1 cellular context compared by ENCODE assay signal in the genomic region with DNA sequence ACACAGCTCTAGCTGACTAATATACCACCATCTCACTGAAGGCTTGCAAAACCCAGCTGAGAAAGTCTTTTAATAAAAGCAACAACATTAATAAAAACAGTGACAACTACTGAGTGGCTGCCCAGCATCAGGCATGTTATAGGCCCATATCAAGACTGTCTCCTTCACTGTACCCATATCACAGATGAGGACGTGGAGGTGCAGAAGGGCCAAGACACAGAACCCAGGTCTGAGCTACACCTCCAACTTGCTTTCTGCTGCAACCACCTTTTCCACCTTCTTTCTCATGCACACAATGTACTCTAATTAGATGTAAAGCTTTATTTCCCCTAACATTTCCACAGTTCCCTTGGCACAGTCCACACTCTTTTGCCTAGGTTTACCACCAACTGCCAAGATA.
TF ChIP-seq lines count a peak whose summit lies in the region.

No MANE protein-coding gene starts in this region.

TF ChIP-seq in K562, 482 proteins besides CTCF, POLR2A, EP300 and RAD21:
- TF ChIP-seq CHAMP1 (IDR thresholded peaks at IDR 0.05) (no peak), FUS (optimal IDR thresholded peaks at IDR 0.05; ENCODE audit: low read depth, low read length) (no peak), RBM25 (IDR thresholded peaks at IDR 0.05; ENCODE audit: low read depth, low read length, severe bottlenecking) (peak; percentile 78)
TF ChIP-seq in K562: peak in this region for 1.
